Comparison of ENCODE assay signal across 7 cellular contexts in genomic region chr19:28044477-28044876, GRCh38.
"Had no signal": no experiment of that assay in that cellular context is flagged by ENCODE, and none has a peak within 500 bp of the region (broad histone marks: within the 10 kb centered on the region; RNA-seq: fewer than 3 reads in every experiment).

No MANE protein-coding gene starts in this region.

- H3K36me3 ChIP-seq: HAP-1 had no signal

- DNase-seq: GM23248, GOT3, H7, HCEC 1CT, HFFc6 had no signal

- H3K9me3 ChIP-seq: HAP-1 had no signal

- H3K4me1 ChIP-seq: HAP-1 had no signal

- H3K4me3 ChIP-seq: GM23248, GM23338, HAP-1 had no signal

- H3K27ac ChIP-seq: GM23248 had no signal
